In the genomic region with DNA sequence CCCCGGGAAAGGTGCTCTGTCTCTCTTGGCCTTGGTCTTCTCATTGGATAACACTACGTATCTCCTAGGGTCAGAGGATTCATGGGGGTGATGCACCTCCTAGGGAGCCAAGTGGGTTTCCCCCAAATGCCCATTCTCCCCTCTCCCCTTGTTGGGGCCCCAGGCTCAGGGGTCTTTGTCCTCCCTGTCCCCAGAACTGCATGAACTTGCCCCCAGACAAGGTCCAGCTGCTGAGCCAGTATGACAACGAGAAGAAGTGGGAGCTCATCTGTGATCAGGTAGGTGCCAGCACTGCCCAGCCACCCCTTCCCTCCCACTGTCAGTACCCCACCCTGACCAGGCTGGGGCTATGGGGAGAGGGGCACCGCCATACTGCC, we compare ENCODE assay signal across 13 cellular contexts. TPM values are rescaled to one million over a fixed set of nuclear protein-coding genes. Genes with fewer than 3 reads are reported as not detected.
DNase-seq lines count a peak whose midpoint lies in the region; ATAC-seq, FAIRE-seq and TF ChIP-seq lines count a peak whose summit lies in the region.
"Had no signal": no experiment of that assay in that cellular context is flagged by ENCODE, and none has a peak within 500 bp of the region (broad histone marks: within the 10 kb centered on the region; RNA-seq: fewer than 3 reads in every experiment).

No MANE protein-coding gene starts in this region.

- peaks cover 87% of the 10 kb centered on the region for H3K4me1 Mint-ChIP-seq in activated CD4-positive, alpha-beta T cell treated with anti-CD3 and anti-CD28 coated beads, Interleukin-2, amount 10 ng/mL, durations not matched to agents 24 days and 14 days
- H3K4me1 Mint-ChIP-seq in stimulated activated memory B cell treated with anti-CD40 and anti-IgM and Interleukin-4, amounts not matched to agents 10 μg/mL and 1 μg/mL and 100 μg/mL, for 72 hours: peaks cover 100% of the 10 kb centered on the region

- H3K9me3 Mint-ChIP-seq in activated CD4-positive, alpha-beta T cell treated with anti-CD3 and anti-CD28 coated beads, Interleukin-2, amount 10 ng/mL, durations not matched to agents 24 days and 14 days: no peaks in the 10 kb centered on the region
- no peaks in the 10 kb centered on the region for H3K9me3 Mint-ChIP-seq in stimulated activated memory B cell treated with anti-CD40 and anti-IgM and Interleukin-4, amounts not matched to agents 10 μg/mL and 1 μg/mL and 100 μg/mL, for 72 hours

- H3K27ac Mint-ChIP-seq in activated CD4-positive, alpha-beta T cell treated with anti-CD3 and anti-CD28 coated beads, Interleukin-2, amount 10 ng/mL, durations not matched to agents 24 days and 14 days: peak overlapping the region; percentile 94
- peak overlapping the region; percentile 97 for H3K27ac Mint-ChIP-seq in stimulated activated memory B cell treated with anti-CD40 and anti-IgM and Interleukin-4, amounts not matched to agents 10 μg/mL and 1 μg/mL and 100 μg/mL, for 72 hours

- no peak overlapping the region for H2AFZ ChIP-seq in H1 (ENCODE audit: low read length)

- no peaks in the 10 kb centered on the region for H3K79me2 ChIP-seq in H1 (ENCODE audit: control insufficient read depth in 1 of 2, insufficient read depth in 2 of 2, low read length in 2 of 2)

- WGBS in H1 (ENCODE audit: extremely low coverage in 1 of 2, insufficient coverage in 1 of 2, insufficient read length in 1 of 2, insufficient replicate concordance in 2 of 2, low coverage in 1 of 2, low lambda C conversion rate in 2 of 2, missing lambda C conversion rate in 1 of 2), 2 experiments: 89% methylated on average over 4 of the region's 4 CpGs; no CpG with 5 or more reads in 1 of the 2 experiments

- H3K23me2 ChIP-seq in H1 (ENCODE audit: low read depth, low read length): no peaks in the 10 kb centered on the region

- no peak overlapping the region for H2BK120ac ChIP-seq in H1 (replicated peaks; ENCODE audit: low read depth, low read length)

- H3K36me3 Mint-ChIP-seq in activated CD4-positive, alpha-beta T cell treated with anti-CD3 and anti-CD28 coated beads, Interleukin-2, amount 10 ng/mL, durations not matched to agents 24 days and 14 days (ENCODE audit: low read depth): peaks cover 52% of the 10 kb centered on the region
- peaks cover 29% of the 10 kb centered on the region for H3K36me3 Mint-ChIP-seq in stimulated activated memory B cell treated with anti-CD40 and anti-IgM and Interleukin-4, amounts not matched to agents 10 μg/mL and 1 μg/mL and 100 μg/mL, for 72 hours

- H3K4me3 ChIP-seq in Panc1 (ENCODE audit: low read depth in 2 of 2, low read length in 2 of 2) (no peak overlapping the region), H1 (ENCODE audit: extremely low read depth in 1 of 4, insufficient read depth in 2 of 4, low read depth in 3 of 4, low read length in 4 of 4) (no peak overlapping the region)
- H3K4me3 ChIP-seq: lung had no signal

- peak overlapping the region; percentile 68; the same call in 1 of the 2 replicates for H2BK12ac ChIP-seq in H1 (ENCODE audit: low read depth, low read length)

- peak overlapping the region; percentile 13; the same call in 1 of the 2 replicates for H3K27ac ChIP-seq in Panc1 (ENCODE audit: low read length)
- no peak overlapping the region for H3K27ac ChIP-seq in H1 (ENCODE audit: low read depth, low read length)

- TF ChIP-seq CTCF in Panc1 (IDR thresholded peaks at IDR 0.05) (no peak), H1 (IDR thresholded peaks at IDR 0.05; ENCODE audit: control extremely low read depth in 1 of 3, insufficient read depth in 1 of 3, low read depth in 1 of 3, low read length in 3 of 3) (no peak)

- H2BK20ac ChIP-seq in H1 (ENCODE audit: low read length): no peak overlapping the region

- in situ Hi-C loops in Panc1 (cut with HindIII; ENCODE audit: low pct_unique_long_range_greater_than_20kb, low sequenced_read_pairs): no loop called here

- H3K9ac ChIP-seq in H1 (replicated peaks in 1 of 4; ENCODE audit: extremely low read depth in 1 of 4, low read depth in 3 of 4, low read length in 3 of 4): no peak overlapping the region

- TF ChIP-seq RAD21 in H1 (IDR thresholded peaks at IDR 0.05 in 1 of 2, conservative IDR thresholded peaks at IDR 0.05 in 1 of 2; ENCODE audit: low read depth in 2 of 2, low read length in 2 of 2): no peak

- H2BK15ac ChIP-seq in H1 (ENCODE audit: low read length): peak overlapping the region; percentile 72; the same call in 1 of the 2 replicates

- H3K56ac ChIP-seq in H1 (replicated peaks; ENCODE audit: insufficient read length, low read depth, low read length): no peak overlapping the region

- no peak overlapping the region for H2AK5ac ChIP-seq in H1 (ENCODE audit: low read depth, low read length)

- H3K4ac ChIP-seq in H1 (replicated peaks; ENCODE audit: insufficient read length, low read depth, low read length): no peak overlapping the region

- TF ChIP-seq EP300 in H1 (IDR thresholded peaks at IDR 0.05; ENCODE audit: borderline replicate concordance in 1 of 2, low read depth in 2 of 2, low read length in 2 of 2): no peak

- peaks cover 0 to 3% of the 10 kb centered on the region in 2 experiments for H4K20me1 ChIP-seq in H1 (replicated peaks in 1 of 2; ENCODE audit: control insufficient read depth in 1 of 2, insufficient read depth in 2 of 2, low read length in 2 of 2)

- no peak overlapping the region for H4K91ac ChIP-seq in H1 (replicated peaks; ENCODE audit: insufficient read length, low read length)

- H3K18ac ChIP-seq in H1 (ENCODE audit: extremely low read depth, low read length): no peak overlapping the region

- no peaks in the 10 kb centered on the region for H3K79me1 ChIP-seq in H1 (ENCODE audit: low read depth, low read length)

- POLR2A ChIA-PET in Panc1 (lab: Charles Lee) (interaction anchor here (1.2 kb wide), 1 partner anchor 87 kb away, joined by 3 read pairs; a partner anchor contains a TSS), H1 (lab: Charles Lee; ENCODE audit: partially characterized antibody) (interaction anchor here (0.7 to 2.8 kb wide), 6 partner anchors 11 to 201 kb away, joined by 3 to 18 read pairs (median 8); a partner anchor contains a TSS)

- no peaks in the 10 kb centered on the region for H3K9me3 ChIP-seq in Panc1 (ENCODE audit: control insufficient read depth, insufficient read depth, low read depth, low read length)
- no peaks in the 10 kb centered on the region for H3K9me3 ChIP-seq in H1 (ENCODE audit: insufficient read depth in 2 of 2, low read depth in 1 of 2, low read length in 1 of 2)

- H3K27me3 ChIP-seq in Panc1 (ENCODE audit: control insufficient read depth, insufficient read depth, low read length) (no peaks in the 10 kb centered on the region), H1 (replicated peaks in 1 of 4; ENCODE audit: control insufficient read depth in 3 of 4, extremely low read depth in 1 of 4, insufficient read depth in 3 of 4, low read length in 3 of 4) (peaks cover 0 to 5% (median under 1%) of the 10 kb centered on the region in 4 experiments; a peak in 2 of 7 replicates)

- no peak overlapping the region for H3K4me2 ChIP-seq in H1 (ENCODE audit: insufficient read depth in 1 of 2, low read depth in 2 of 2, low read length in 2 of 2)

- intact Hi-C loops in activated CD4-positive, alpha-beta T cell treated with anti-CD3 and anti-CD28 coated beads, Interleukin-2, amount 10 ng/mL, durations not matched to agents 24 days and 14 days (cut with micrococcal nuclease): no loop called here
- intact Hi-C loops in Panc1 (cut with micrococcal nuclease; ENCODE audit: unreplicated experiment): no loop called here

- no peak for TF ChIP-seq POLR2A in H1 (IDR thresholded peaks at IDR 0.05; ENCODE audit: control extremely low read depth in 1 of 2, low read depth in 2 of 2, low read length in 2 of 2)

- no peak overlapping the region for H3K14ac ChIP-seq in H1 (ENCODE audit: insufficient read length)

- H3K36me3 ChIP-seq in Panc1 (ENCODE audit: control insufficient read depth, insufficient read depth, low read length) (no peaks in the 10 kb centered on the region), H1 (ENCODE audit: control insufficient read depth in 2 of 4, insufficient read depth in 4 of 4, low read length in 3 of 4) (no peaks in the 10 kb centered on the region)

- H3K4me1 ChIP-seq in Panc1 (ENCODE audit: control insufficient read depth, insufficient read depth, low read length): peaks cover 53% of the 10 kb centered on the region
- peaks cover 5 to 29% (median 16%) of the 10 kb centered on the region in 4 experiments for H3K4me1 ChIP-seq in H1 (replicated peaks in 1 of 4; ENCODE audit: control insufficient read depth in 3 of 4, insufficient read depth in 4 of 4, low read length in 3 of 4)

- H3K23ac ChIP-seq in H1 (ENCODE audit: insufficient read length): no peak overlapping the region

- no peak overlapping the region for H4K5ac ChIP-seq in H1 (ENCODE audit: insufficient read length, low read depth, low read length)

- no peak for ATAC-seq in Panc1
- ATAC-seq in stimulated activated memory B cell treated with anti-CD40 and anti-IgM and Interleukin-4, amounts not matched to agents 10 μg/mL and 1 μg/mL and 100 μg/mL, for 72 hours: no peak

- FAIRE-seq in H1 (lab: Jason Lieb, UNC): no peak
- FAIRE-seq: A204.1 had no signal

- peak; percentile 59 for DNase-seq in activated CD4-positive, alpha-beta T cell treated with anti-CD3 and anti-CD28 coated beads, Interleukin-2, amount 10 ng/mL, durations not matched to agents 24 days and 14 days
- no peak for DNase-seq in activated CD4-positive, alpha-beta T cell treated with anti-CD3 and anti-CD28 coated beads for 48 hours
- no peak for DNase-seq in Panc1 (ENCODE audit: low read depth, low spot score)
- no peak for DNase-seq in H1 (ENCODE audit: low read depth in 1 of 2, low spot score in 2 of 2)
- DNase-seq in NCI-H187 (lab: John Stamatoyannopoulos, UW): no peak
- DNase-seq in NCI-H2029 (lab: John Stamatoyannopoulos, UW): no peak
- no peak for DNase-seq in NCI-H146 (lab: John Stamatoyannopoulos, UW)
- DNase-seq: NCI-H2029 treated with DMSO at 0.1 percent for 48 hours had no signal

- H3K4me3 Mint-ChIP-seq in activated CD4-positive, alpha-beta T cell treated with anti-CD3 and anti-CD28 coated beads, Interleukin-2, amount 10 ng/mL, durations not matched to agents 24 days and 14 days: peak overlapping the region; percentile 99
- H3K4me3 Mint-ChIP-seq in stimulated activated memory B cell treated with anti-CD40 and anti-IgM and Interleukin-4, amounts not matched to agents 10 μg/mL and 1 μg/mL and 100 μg/mL, for 72 hours: peak overlapping the region; percentile 85

- no peak overlapping the region for H4K8ac ChIP-seq in H1 (ENCODE audit: extremely low read depth, insufficient read depth, low read length)

- no peaks in the 10 kb centered on the region for H3K27me3 Mint-ChIP-seq in activated CD4-positive, alpha-beta T cell treated with anti-CD3 and anti-CD28 coated beads, Interleukin-2, amount 10 ng/mL, durations not matched to agents 24 days and 14 days
- no peaks in the 10 kb centered on the region for H3K27me3 Mint-ChIP-seq in stimulated activated memory B cell treated with anti-CD40 and anti-IgM and Interleukin-4, amounts not matched to agents 10 μg/mL and 1 μg/mL and 100 μg/mL, for 72 hours

- BruUV-seq in Panc1 (replicated peaks; lab: Mats Ljungman, UMichigan): no TSS peak

- CTCF ChIA-PET in Panc1 (lab: Charles Lee) (interaction anchor here (0.9 to 2.2 kb wide), 3 partner anchors 11 to 95 kb away, joined by 3 to 14 read pairs (median 7); a partner anchor contains a TSS), H1 (lab: Charles Lee; ENCODE audit: partially characterized antibody) (interaction anchor here (0.7 to 22.1 kb wide), 20 partner anchors 8 to 206 kb away, joined by 3 to 362 read pairs (median 5); a partner anchor contains a TSS)

- no peak overlapping the region for H2BK5ac ChIP-seq in H1 (ENCODE audit: low read depth, low read length)

RNA-seq across cellular contexts. Expression of a gene that starts 8.7 kb away (rescaled TPM):
- total RNA-seq in activated CD4-positive, alpha-beta T cell treated with anti-CD3 and anti-CD28 coated beads, Interleukin-2, amount 10 ng/mL, durations not matched to agents 24 days and 14 days: 325 and 329 TPM in 2 replicates
- total RNA-seq in Panc1 (2021; ENCODE audit: unreplicated experiment): 20.0 TPM
- 23.8 TPM for polyA plus RNA-seq in Panc1 (2012; ENCODE audit: insufficient read length)
- total RNA-seq in H1 (2021; fragmentation: NEBNext Ultra II Directional; extraction: Animal tissue kit (Norgen Biotek cat#: 25700)): 8.6 and 9.8 TPM in 2 replicates
- 2.5 and 5.3 TPM in 2 replicates for polyA plus RNA-seq in H1 (2011; rRNA removed)
- 3.5 TPM for polyA plus RNA-seq in H1 (2011; cell fraction: cytosol; rRNA removed)
- 17.2 TPM for polyA plus RNA-seq in H1 (2011; cell fraction: nucleus; rRNA removed)
- polyA plus RNA-seq in H1 (2012, experiment 1 of 2): 6.9 to 11.7 TPM (median 8.4 TPM) in 4 replicates
- 7.1 TPM for polyA plus RNA-seq in H1 (2012, experiment 2 of 2)
- 6.8 TPM for polyA plus RNA-seq in H1 (2013, experiment 1 of 2)
- 7.0 TPM for polyA plus RNA-seq in H1 (2013, experiment 2 of 2)
- polyA minus RNA-seq in H1 (2011; rRNA and poly(A)+ RNA removed): 1.9 and 2.8 TPM in 2 replicates
- polyA minus RNA-seq in H1 (2011; cell fraction: cytosol; rRNA and poly(A)+ RNA removed): 3.7 TPM
- 6.9 TPM for polyA minus RNA-seq in H1 (2011; cell fraction: nucleus; rRNA and poly(A)+ RNA removed)

RNA-seq across cellular contexts. Expression of a gene that starts 31.5 kb away (rescaled TPM):
- 0.28 and 0.40 TPM in 2 replicates for total RNA-seq in activated CD4-positive, alpha-beta T cell treated with anti-CD3 and anti-CD28 coated beads, Interleukin-2, amount 10 ng/mL, durations not matched to agents 24 days and 14 days
- 0.26 TPM for total RNA-seq in Panc1 (2021; ENCODE audit: unreplicated experiment)
- polyA plus RNA-seq in Panc1 (2012; ENCODE audit: insufficient read length): 0.17 TPM
- total RNA-seq in H1 (2021; fragmentation: NEBNext Ultra II Directional; extraction: Animal tissue kit (Norgen Biotek cat#: 25700)): not detected in 2 replicates
- 0.11 and 0.24 TPM in 2 replicates for polyA plus RNA-seq in H1 (2011; rRNA removed)
- polyA plus RNA-seq in H1 (2011; cell fraction: cytosol; rRNA removed): 0.19 TPM
- polyA plus RNA-seq in H1 (2011; cell fraction: nucleus; rRNA removed): 0.31 TPM
- 0.15 to 0.52 TPM (median 0.28 TPM) in 3 of 4 replicates, not detected in the other for polyA plus RNA-seq in H1 (2012, experiment 1 of 2)
- 0.13 TPM for polyA plus RNA-seq in H1 (2012, experiment 2 of 2)
- polyA plus RNA-seq in H1 (2013, experiment 1 of 2): not detected
- polyA plus RNA-seq in H1 (2013, experiment 2 of 2): 0.06 TPM
- 0.27 and 0.38 TPM in 2 replicates for polyA minus RNA-seq in H1 (2011; rRNA and poly(A)+ RNA removed)
- polyA minus RNA-seq in H1 (2011; cell fraction: cytosol; rRNA and poly(A)+ RNA removed): not detected
- polyA minus RNA-seq in H1 (2011; cell fraction: nucleus; rRNA and poly(A)+ RNA removed): not detected
- total RNA-seq: Daoy, dermis microvascular lymphatic vessel endothelial cell had no signal

Comparison
In these comparisons a context has a peak if more than half of its experiments do, and no peak if none do; other contexts are left out.
1. RNA of a gene that starts 8.7 kb away (total RNA-seq): 325 to 329 TPM in activated CD4-positive, alpha-beta T cell treated with anti-CD3 and anti-CD28 coated beads, Interleukin-2, amount 10 ng/mL, durations not matched to agents 24 days and 14 days; 20.0 TPM in Panc1 (single experiment) and 8.6 to 9.8 TPM in H1; every median in the first group is over 10 times any median in the second.